Comparison of ENCODE assay signal across 27 cellular contexts in genomic region chr3:29668233-29668632, GRCh38.
"Had no signal": no experiment of that assay in that cellular context is flagged by ENCODE, and none has a peak within 500 bp of the region (broad histone marks: within the 10 kb centered on the region; RNA-seq: fewer than 3 reads in every experiment).

No MANE protein-coding gene starts in this region.

- H3K4me3 ChIP-seq: left lung, lower lobe of right lung, mucosa of descending colon, ovary, right atrium auricular region, right lobe of liver, smooth muscle cell, testis, thyroid gland, transverse colon, upper lobe of left lung, vagina had no signal

- H3K27me3 Mint-ChIP-seq: natural killer cell treated with Interleukin-12 subunit alpha and Interleukin-12 subunit beta and Interleukin-15 and Interleukin-18, amount 100 ng/mL, for 72 hours; progenitor cell of endocrine pancreas; stimulated activated memory B cell treated with anti-CD40 and anti-IgM and Interleukin-4, amounts not matched to agents 10 μg/mL and 1 μg/mL and 100 μg/mL, for 72 hours; stimulated activated naive CD8-positive, alpha-beta T cell treated with anti-CD3 and anti-CD28 coated beads, Interleukin-15, amount 100 ng/mL, for 72 hours had no signal

- H3K4me2 ChIP-seq: smooth muscle cell had no signal

- H3K4me1 ChIP-seq: left lung, lower lobe of right lung, right lobe of liver, transverse colon, upper lobe of left lung, vagina had no signal

- H3K4me3 Mint-ChIP-seq: naive thymus-derived CD4-positive, alpha-beta T cell; natural killer cell treated with Interleukin-12 subunit alpha and Interleukin-12 subunit beta and Interleukin-15 and Interleukin-18, amount 100 ng/mL, for 72 hours; stimulated activated memory B cell treated with anti-CD40 and anti-IgM and Interleukin-4, amounts not matched to agents 10 μg/mL and 1 μg/mL and 100 μg/mL, for 72 hours; stimulated activated naive CD8-positive, alpha-beta T cell treated with anti-CD3 and anti-CD28 coated beads, Interleukin-15, amount 100 ng/mL, for 72 hours had no signal

- FAIRE-seq: kidney had no signal

- H3K4me1 Mint-ChIP-seq: naive thymus-derived CD4-positive, alpha-beta T cell; stimulated activated memory B cell treated with anti-CD40 and anti-IgM and Interleukin-4, amounts not matched to agents 10 μg/mL and 1 μg/mL and 100 μg/mL, for 72 hours; stimulated activated naive CD8-positive, alpha-beta T cell treated with anti-CD3 and anti-CD28 coated beads, Interleukin-15, amount 100 ng/mL, for 72 hours had no signal

- DNase-seq: hippocampal formation; kidney; left colon; lower lobe of right lung; mammary epithelial cell; midbrain; mucosa of descending colon; naive thymus-derived CD4-positive, alpha-beta T cell; ovary; right lobe of liver; stimulated activated CD4-positive, alpha-beta T cell treated with anti-CD3 and anti-CD28 coated beads, Interleukin-1b, Interleukin-23, amount 100 ng/mL, for 48 hours; stimulated activated CD4-positive, alpha-beta T cell treated with anti-CD3 and anti-CD28 coated beads, Interleukin-2, amount 100 ng/mL, for 48 hours; stimulated activated CD4-positive, alpha-beta T cell treated with anti-CD3 and anti-CD28 coated beads, Interleukin-4, amount 100 ng/mL, for 4 hours; stimulated activated CD8-positive, alpha-beta memory T cell treated with anti-CD3 and anti-CD28 coated beads, Interleukin-4, amount 100 ng/mL, for 48 hours; stimulated activated naive CD4-positive, alpha-beta T cell treated with Interleukin-2 at 50 U/mL for 16 hours; stimulated activated naive CD8-positive, alpha-beta T cell treated with anti-CD3 and anti-CD28 coated beads, Interleukin-15, amount 100 ng/mL, for 72 hours; testis; transverse colon; upper lobe of left lung had no signal

- ATAC-seq: left colon; left lung; lower lobe of right lung; mucosa of descending colon; naive thymus-derived CD4-positive, alpha-beta T cell; natural killer cell treated with Interleukin-12 subunit alpha and Interleukin-12 subunit beta and Interleukin-15 and Interleukin-18, amount 100 ng/mL, for 72 hours; stimulated activated memory B cell treated with anti-CD40 and anti-IgM and Interleukin-4, amounts not matched to agents 10 μg/mL and 1 μg/mL and 100 μg/mL, for 72 hours; stimulated activated naive CD8-positive, alpha-beta T cell treated with anti-CD3 and anti-CD28 coated beads, Interleukin-15, amount 100 ng/mL, for 72 hours had no signal

- H3K36me3 Mint-ChIP-seq: stimulated activated memory B cell treated with anti-CD40 and anti-IgM and Interleukin-4, amounts not matched to agents 10 μg/mL and 1 μg/mL and 100 μg/mL, for 72 hours had no signal

- H3K9me3 ChIP-seq: left lung, lower lobe of right lung, mucosa of descending colon, ovary, right atrium auricular region, right lobe of liver, testis, thyroid gland, transverse colon, upper lobe of left lung, vagina had no signal

- H3K27ac Mint-ChIP-seq: naive thymus-derived CD4-positive, alpha-beta T cell; natural killer cell treated with Interleukin-12 subunit alpha and Interleukin-12 subunit beta and Interleukin-15 and Interleukin-18, amount 100 ng/mL, for 72 hours; progenitor cell of endocrine pancreas; stimulated activated memory B cell treated with anti-CD40 and anti-IgM and Interleukin-4, amounts not matched to agents 10 μg/mL and 1 μg/mL and 100 μg/mL, for 72 hours; stimulated activated naive CD8-positive, alpha-beta T cell treated with anti-CD3 and anti-CD28 coated beads, Interleukin-15, amount 100 ng/mL, for 72 hours had no signal

- H3K27ac ChIP-seq: left lung, lower lobe of right lung, ovary, right atrium auricular region, right lobe of liver, testis, transverse colon, upper lobe of left lung, vagina had no signal

- H3K36me3 ChIP-seq: left lung, lower lobe of right lung, ovary, right atrium auricular region, right lobe of liver, thyroid gland, transverse colon, upper lobe of left lung, vagina had no signal

- H3K27me3 ChIP-seq: left lung, ovary, right atrium auricular region, right lobe of liver, testis, thyroid gland, transverse colon, upper lobe of left lung, vagina had no signal
